In genomic region chr4:122687450-122688121, GRCh38 we compare ENCODE assay signal across 1 cellular context.
TF ChIP-seq lines count a peak whose summit lies in the region.

No MANE protein-coding gene starts in this region.

TF ChIP-seq in GM23338, 12 proteins besides CTCF, POLR2A, EP300 and RAD21 (continued from another document):
- TF ChIP-seq REST (IDR thresholded peaks at IDR 0.05; ENCODE audit: unreplicated experiment), result no peak
- TF ChIP-seq, protein P1, sequence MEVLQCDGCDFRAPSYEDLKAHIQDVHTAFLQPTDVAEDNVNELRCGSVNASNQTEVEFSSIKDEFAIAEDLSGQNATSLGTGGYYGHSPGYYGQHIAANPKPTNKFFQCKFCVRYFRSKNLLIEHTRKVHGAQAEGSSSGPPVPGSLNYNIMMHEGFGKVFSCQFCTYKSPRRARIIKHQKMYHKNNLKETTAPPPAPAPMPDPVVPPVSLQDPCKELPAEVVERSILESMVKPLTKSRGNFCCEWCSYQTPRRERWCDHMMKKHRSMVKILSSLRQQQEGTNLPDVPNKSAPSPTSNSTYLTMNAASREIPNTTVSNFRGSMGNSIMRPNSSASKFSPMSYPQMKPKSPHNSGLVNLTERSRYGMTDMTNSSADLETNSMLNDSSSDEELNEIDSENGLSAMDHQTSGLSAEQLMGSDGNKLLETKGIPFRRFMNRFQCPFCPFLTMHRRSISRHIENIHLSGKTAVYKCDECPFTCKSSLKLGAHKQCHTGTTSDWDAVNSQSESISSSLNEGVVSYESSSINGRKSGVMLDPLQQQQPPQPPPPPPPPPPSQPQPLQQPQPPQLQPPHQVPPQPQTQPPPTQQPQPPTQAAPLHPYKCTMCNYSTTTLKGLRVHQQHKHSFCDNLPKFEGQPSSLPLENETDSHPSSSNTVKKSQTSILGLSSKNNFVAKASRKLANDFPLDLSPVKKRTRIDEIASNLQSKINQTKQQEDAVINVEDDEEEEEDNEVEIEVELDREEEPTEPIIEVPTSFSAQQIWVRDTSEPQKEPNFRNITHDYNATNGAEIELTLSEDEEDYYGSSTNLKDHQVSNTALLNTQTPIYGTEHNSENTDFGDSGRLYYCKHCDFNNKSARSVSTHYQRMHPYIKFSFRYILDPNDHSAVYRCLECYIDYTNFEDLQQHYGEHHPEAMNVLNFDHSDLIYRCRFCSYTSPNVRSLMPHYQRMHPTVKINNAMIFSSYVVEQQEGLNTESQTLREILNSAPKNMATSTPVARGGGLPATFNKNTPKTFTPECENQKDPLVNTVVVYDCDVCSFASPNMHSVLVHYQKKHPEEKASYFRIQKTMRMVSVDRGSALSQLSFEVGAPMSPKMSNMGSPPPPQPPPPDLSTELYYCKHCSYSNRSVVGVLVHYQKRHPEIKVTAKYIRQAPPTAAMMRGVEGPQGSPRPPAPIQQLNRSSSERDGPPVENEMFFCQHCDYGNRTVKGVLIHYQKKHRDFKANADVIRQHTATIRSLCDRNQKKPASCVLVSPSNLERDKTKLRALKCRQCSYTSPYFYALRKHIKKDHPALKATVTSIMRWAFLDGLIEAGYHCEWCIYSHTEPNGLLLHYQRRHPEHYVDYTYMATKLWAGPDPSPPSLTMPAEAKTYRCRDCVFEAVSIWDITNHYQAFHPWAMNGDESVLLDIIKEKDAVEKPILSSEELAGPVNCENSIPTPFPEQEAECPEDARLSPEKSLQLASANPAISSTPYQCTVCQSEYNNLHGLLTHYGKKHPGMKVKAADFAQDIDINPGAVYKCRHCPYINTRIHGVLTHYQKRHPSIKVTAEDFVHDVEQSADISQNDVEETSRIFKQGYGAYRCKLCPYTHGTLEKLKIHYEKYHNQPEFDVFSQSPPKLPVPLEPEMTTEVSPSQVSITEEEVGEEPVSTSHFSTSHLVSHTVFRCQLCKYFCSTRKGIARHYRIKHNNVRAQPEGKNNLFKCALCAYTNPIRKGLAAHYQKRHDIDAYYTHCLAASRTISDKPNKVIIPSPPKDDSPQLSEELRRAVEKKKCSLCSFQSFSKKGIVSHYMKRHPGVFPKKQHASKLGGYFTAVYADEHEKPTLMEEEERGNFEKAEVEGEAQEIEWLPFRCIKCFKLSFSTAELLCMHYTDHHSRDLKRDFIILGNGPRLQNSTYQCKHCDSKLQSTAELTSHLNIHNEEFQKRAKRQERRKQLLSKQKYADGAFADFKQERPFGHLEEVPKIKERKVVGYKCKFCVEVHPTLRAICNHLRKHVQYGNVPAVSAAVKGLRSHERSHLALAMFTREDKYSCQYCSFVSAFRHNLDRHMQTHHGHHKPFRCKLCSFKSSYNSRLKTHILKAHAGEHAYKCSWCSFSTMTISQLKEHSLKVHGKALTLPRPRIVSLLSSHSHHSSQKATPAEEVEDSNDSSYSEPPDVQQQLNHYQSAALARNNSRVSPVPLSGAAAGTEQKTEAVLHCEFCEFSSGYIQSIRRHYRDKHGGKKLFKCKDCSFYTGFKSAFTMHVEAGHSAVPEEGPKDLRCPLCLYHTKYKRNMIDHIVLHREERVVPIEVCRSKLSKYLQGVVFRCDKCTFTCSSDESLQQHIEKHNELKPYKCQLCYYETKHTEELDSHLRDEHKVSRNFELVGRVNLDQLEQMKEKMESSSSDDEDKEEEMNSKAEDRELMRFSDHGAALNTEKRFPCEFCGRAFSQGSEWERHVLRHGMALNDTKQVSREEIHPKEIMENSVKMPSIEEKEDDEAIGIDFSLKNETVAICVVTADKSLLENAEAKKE (CRISPR knock-in tag; IDR thresholded peaks at IDR 0.05), result no peak
- TF ChIP-seq EZH2 (IDR thresholded peaks at IDR 0.05; ENCODE audit: low read depth, unreplicated experiment), result no peak
